9 cellular contexts compared by ENCODE assay signal in the genomic region with DNA sequence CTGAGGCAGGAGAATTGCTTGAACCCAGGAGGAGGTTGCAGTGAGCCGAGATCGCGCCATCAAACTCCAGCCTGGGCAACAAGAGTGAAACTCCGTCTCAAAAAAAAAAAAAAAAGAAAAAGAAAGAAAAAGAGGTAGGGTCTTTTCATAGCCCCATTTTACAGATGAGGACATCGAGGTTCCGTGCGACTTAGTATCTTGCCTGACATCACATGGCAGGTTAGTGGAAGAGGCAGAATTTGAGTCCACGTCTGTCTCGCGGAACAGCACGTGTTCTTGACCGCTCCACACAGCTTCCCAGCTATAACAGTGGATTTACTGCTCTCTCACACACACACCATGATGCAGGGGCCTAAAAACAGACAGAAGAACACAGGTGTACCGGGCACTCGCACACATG. TPM values are rescaled to one million over a fixed set of nuclear protein-coding genes. Genes with fewer than 3 reads are reported as not detected.
"Had no signal": no experiment of that assay in that cellular context is flagged by ENCODE, and none has a peak within 500 bp of the region (broad histone marks: within the 10 kb centered on the region; RNA-seq: fewer than 3 reads in every experiment).

No MANE protein-coding gene starts in this region.

- ATAC-seq: GM23338 had no signal

- H3K4me3 ChIP-seq: GM23338 had no signal

- H2AFZ ChIP-seq: GM23338 had no signal

- H3K4me2 ChIP-seq: GM23338 had no signal

- H3K27ac Mint-ChIP-seq: GM23338, H9 had no signal

- FAIRE-seq: H1, H54 had no signal

- H3K4me1 Mint-ChIP-seq: GM23338, H9 had no signal

- H3K4me3 Mint-ChIP-seq: GM23338, H9 had no signal

- H3K9me3 Mint-ChIP-seq: GM23338, H9 had no signal

- DNase-seq: H9, HCEC 1CT, IMR-90, KBM-7 had no signal

- H3K27ac ChIP-seq: HL-60 had no signal

RNA-seq across cellular contexts. Expression of a gene that starts 1.1 kb away (rescaled TPM):
- total RNA-seq: H9, HT1080, IMR-90 had no signal
- polyA plus RNA-seq: GM23338, H1, IMR-90 had no signal

RNA-seq across cellular contexts. Expression of a gene that starts 17.2 kb away (rescaled TPM):
- total RNA-seq: GM23338, H1, H9, HT1080, IMR-90 had no signal
- polyA plus RNA-seq: GM23338, H1, IMR-90 had no signal

RNA-seq across cellular contexts. Expression of a gene that starts 36.6 kb away (rescaled TPM):
- total RNA-seq: GM23338, H1, H9, HT1080, IMR-90 had no signal
- polyA plus RNA-seq: GM23338, H1, IMR-90 had no signal
